ENCODE assay signal across 26 cellular contexts in the genomic region with DNA sequence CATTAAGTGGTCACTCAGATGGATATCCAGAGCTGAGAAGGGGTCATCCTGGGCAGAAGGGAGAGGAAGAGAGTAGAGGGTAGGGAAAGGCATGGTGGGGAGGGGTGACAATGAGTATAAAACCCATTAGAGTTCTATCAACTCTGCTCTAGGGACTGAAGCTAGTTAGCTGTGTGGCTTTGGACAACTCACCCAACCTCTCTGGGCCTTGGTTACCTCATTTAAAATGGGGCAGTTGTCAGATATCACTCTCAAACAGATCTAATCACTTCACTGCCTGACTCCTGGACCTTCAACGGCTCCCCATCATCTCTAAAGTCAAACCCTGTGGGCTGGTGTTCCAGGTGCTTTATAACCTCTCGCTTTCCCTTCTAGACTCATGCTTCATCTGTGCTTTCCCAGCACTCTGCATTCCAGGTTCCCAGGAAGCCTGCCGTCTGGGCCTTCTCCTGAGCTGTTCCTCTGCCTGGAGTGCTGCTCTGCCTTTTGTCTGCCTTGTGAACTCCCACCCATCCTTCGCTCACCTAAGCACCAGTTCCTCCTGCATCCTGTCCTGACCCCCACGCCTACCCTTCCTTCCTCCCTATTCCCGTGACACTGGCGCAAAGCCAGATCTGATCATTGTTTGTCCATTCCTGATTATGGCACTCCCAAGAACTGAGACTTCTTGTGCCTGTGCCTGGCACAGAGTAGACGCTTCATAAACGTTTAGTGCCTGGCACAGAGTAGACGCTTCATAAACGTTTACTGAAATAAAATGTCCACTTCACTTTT. TPM values are rescaled to one million over a fixed set of nuclear protein-coding genes. Genes with fewer than 3 reads are reported as not detected.
DNase-seq lines count a peak whose midpoint lies in the region; ATAC-seq and TF ChIP-seq lines count a peak whose summit lies in the region.
"Had no signal": no experiment of that assay in that cellular context is flagged by ENCODE, and none has a peak within 500 bp of the region (broad histone marks: within the 10 kb centered on the region; RNA-seq: fewer than 3 reads in every experiment).

No MANE protein-coding gene starts in this region.

- H3K9me3 ChIP-seq in transverse colon, result no peaks in the 10 kb centered on the region
- H3K9me3 ChIP-seq: ovary, thoracic aorta had no signal

- ATAC-seq in activated naive CD4-positive, alpha-beta T cell treated with anti-CD3 and anti-CD28 coated beads, Interleukin-2, amount 50 U/mL, for 72 hours, result no peak
- ATAC-seq in activated T-cell treated with anti-CD3 and anti-CD28 coated beads, Interleukin-2, amount 50 U/mL, for 72 hours (replicated peaks in 1 of 2), result no peak
- ATAC-seq: foreskin keratinocyte; sciatic nerve; stimulated activated memory B cell treated with anti-CD40 and anti-IgM and Interleukin-4, amounts not matched to agents 10 μg/mL and 1 μg/mL and 100 μg/mL, for 72 hours had no signal

- no peaks in the 10 kb centered on the region for H3K9me3 Mint-ChIP-seq in activated naive CD4-positive, alpha-beta T cell treated with anti-CD3 and anti-CD28 coated beads, Interleukin-2, amount 50 U/mL, for 24 hours
- no peaks in the 10 kb centered on the region for H3K9me3 Mint-ChIP-seq in activated naive CD4-positive, alpha-beta T cell treated with anti-CD3 and anti-CD28 coated beads, Interleukin-2, amount 50 U/mL, for 72 hours
- no peaks in the 10 kb centered on the region for H3K9me3 Mint-ChIP-seq in activated T-cell treated with anti-CD3 and anti-CD28 coated beads, Interleukin-2, amount 50 U/mL, for 72 hours
- H3K9me3 Mint-ChIP-seq: activated T-helper 2 cell treated with anti-CD3 and anti-CD28 coated beads, Interferon-gamma antibody, Interleukin-2, Interleukin-4, amounts not matched to agents 10 μg/mL and 5 μg/mL and 100 μg/mL, durations not matched to agents 14 hours and 24 hours and 36 hours; stimulated activated memory B cell treated with anti-CD40 and anti-IgM and Interleukin-4, amounts not matched to agents 10 μg/mL and 1 μg/mL and 100 μg/mL, for 72 hours had no signal

- TF ChIP-seq EP300 in transverse colon (IDR thresholded peaks at IDR 0.05; ENCODE audit: low read depth), result peak; percentile 64

- peak overlapping the region; percentile 10 to 48 (median 26) for H3K27ac ChIP-seq in transverse colon
- H3K27ac ChIP-seq: dorsolateral prefrontal cortex, epithelial cell of prostate, foreskin keratinocyte, GM23248, ovary, thoracic aorta had no signal

- in situ Hi-C loops in transverse colon (cut with MboI; ENCODE audit: low pct_ligation_motif_present in 1 of 4, low pct_unique_long_range_greater_than_20kb in 1 of 4, low sequenced_read_pairs in 3 of 4), result no loop called here

- no peak overlapping the region for H3K4me3 Mint-ChIP-seq in activated naive CD4-positive, alpha-beta T cell treated with anti-CD3 and anti-CD28 coated beads, Interleukin-2, amount 50 U/mL, for 24 hours
- no peak overlapping the region for H3K4me3 Mint-ChIP-seq in activated T-cell treated with anti-CD3 and anti-CD28 coated beads, Interleukin-2, amount 50 U/mL, for 72 hours
- H3K4me3 Mint-ChIP-seq: stimulated activated memory B cell treated with anti-CD40 and anti-IgM and Interleukin-4, amounts not matched to agents 10 μg/mL and 1 μg/mL and 100 μg/mL, for 72 hours had no signal

- peak; percentile 9 for TF ChIP-seq POLR2A in transverse colon (IDR thresholded peaks at IDR 0.05)

- no peak for TF ChIP-seq CTCF in transverse colon (IDR thresholded peaks at IDR 0.05)

- H3K36me3 ChIP-seq in transverse colon, result no peaks in the 10 kb centered on the region
- H3K36me3 ChIP-seq: ovary, thoracic aorta had no signal

- H3K4me1 Mint-ChIP-seq in activated naive CD4-positive, alpha-beta T cell treated with anti-CD3 and anti-CD28 coated beads, Interleukin-2, amount 50 U/mL, for 24 hours, result no peaks in the 10 kb centered on the region
- H3K4me1 Mint-ChIP-seq in activated T-cell treated with anti-CD3 and anti-CD28 coated beads, Interleukin-2, amount 50 U/mL, for 72 hours (ENCODE audit: low read depth), result no peaks in the 10 kb centered on the region

- H3K4me1 ChIP-seq in transverse colon, result peaks cover 0 to 29% (median 14%) of the 10 kb centered on the region in 4 donors
- H3K4me1 ChIP-seq: foreskin keratinocyte had no signal

- peak overlapping the region; percentile 59 for H3K27ac Mint-ChIP-seq in activated naive CD4-positive, alpha-beta T cell treated with anti-CD3 and anti-CD28 coated beads, Interleukin-2, amount 50 U/mL, for 24 hours
- no peak overlapping the region for H3K27ac Mint-ChIP-seq in activated naive CD4-positive, alpha-beta T cell treated with anti-CD3 and anti-CD28 coated beads, Interleukin-2, amount 50 U/mL, for 72 hours
- no peak overlapping the region for H3K27ac Mint-ChIP-seq in activated T-cell treated with anti-CD3 and anti-CD28 coated beads, Interleukin-2, amount 50 U/mL, for 72 hours
- H3K27ac Mint-ChIP-seq: activated T-helper 2 cell treated with anti-CD3 and anti-CD28 coated beads, Interferon-gamma antibody, Interleukin-2, Interleukin-4, amounts not matched to agents 10 μg/mL and 5 μg/mL and 100 μg/mL, durations not matched to agents 14 hours and 24 hours and 36 hours had no signal

- no peaks in the 10 kb centered on the region for H3K27me3 Mint-ChIP-seq in activated naive CD4-positive, alpha-beta T cell treated with anti-CD3 and anti-CD28 coated beads, Interleukin-2, amount 50 U/mL, for 24 hours
- H3K27me3 Mint-ChIP-seq in activated T-cell treated with anti-CD3 and anti-CD28 coated beads, Interleukin-2, amount 50 U/mL, for 72 hours (ENCODE audit: low read depth), result peaks cover 30% of the 10 kb centered on the region

- no peaks in the 10 kb centered on the region for H3K27me3 ChIP-seq in transverse colon
- H3K27me3 ChIP-seq: dorsolateral prefrontal cortex, ovary had no signal

- no peak for DNase-seq in activated naive CD4-positive, alpha-beta T cell treated with anti-CD3 and anti-CD28 coated beads, Interleukin-2, amount 50 U/mL, for 72 hours (ENCODE audit: low spot score in 2 of 2)
- DNase-seq in NCI-H69 (lab: John Stamatoyannopoulos, UW), result peak; percentile 82
- DNase-seq in lung microvascular endothelial cell (ENCODE audit: low read depth in 2 of 2), result peak; percentile 21 to 46
- DNase-seq in transverse colon, result peak; percentile 74
- no peak for DNase-seq in anterior cingulate cortex (lab: John Stamatoyannopoulos, UW)
- no peak for DNase-seq in dedifferentiated amniotic fluid mesenchymal stem cell (ENCODE audit: extremely low spot score)
- DNase-seq in activated T-cell treated with anti-CD3 and anti-CD28 coated beads, Interleukin-2, amount 50 U/mL, for 72 hours, result no peak
- DNase-seq: activated CD4-positive, alpha-beta T cell treated with anti-CD3 and anti-CD28 coated beads for 4 hours; DMS79 treated with DMSO at 0.1 percent for 48 hours; dorsolateral prefrontal cortex; foreskin keratinocyte; GM23248; hypothalamus; KG1; mammary epithelial cell; NCI-H2081 treated with DMSO at 0.1 percent for 48 hours; NCI-H526 treated with DMSO at 0.1 percent for 48 hours; OCI-M1; ovary; SHP77 treated with DMSO at 0.1 percent for 48 hours had no signal

- no peak overlapping the region for H3K4me3 ChIP-seq in transverse colon
- H3K4me3 ChIP-seq: dorsolateral prefrontal cortex, GM23248, ovary, thoracic aorta had no signal

- intact Hi-C loops in transverse colon (cut with DNase I; ENCODE audit: low total_unique reads), result no loop called here

- no peaks in the 10 kb centered on the region for H3K36me3 Mint-ChIP-seq in activated naive CD4-positive, alpha-beta T cell treated with anti-CD3 and anti-CD28 coated beads, Interleukin-2, amount 50 U/mL, for 24 hours
- H3K36me3 Mint-ChIP-seq in activated naive CD4-positive, alpha-beta T cell treated with anti-CD3 and anti-CD28 coated beads, Interleukin-2, amount 50 U/mL, for 72 hours, result no peaks in the 10 kb centered on the region
- H3K36me3 Mint-ChIP-seq in activated T-cell treated with anti-CD3 and anti-CD28 coated beads, Interleukin-2, amount 50 U/mL, for 72 hours (ENCODE audit: insufficient read depth in 2 of 2), result no peaks in the 10 kb centered on the region
- H3K36me3 Mint-ChIP-seq: stimulated activated memory B cell treated with anti-CD40 and anti-IgM and Interleukin-4, amounts not matched to agents 10 μg/mL and 1 μg/mL and 100 μg/mL, for 72 hours had no signal

- 33 to 43% methylated on average over 8 to 11 of the region's 11 CpGs for WGBS in transverse colon (ENCODE audit: low coverage in 1 of 2), 2 donors

RNA-seq across cellular contexts. Expression of a gene that starts 22.3 kb away (rescaled TPM):
- total RNA-seq in activated naive CD4-positive, alpha-beta T cell treated with anti-CD3 and anti-CD28 coated beads, Interleukin-2, amount 50 U/mL, for 72 hours, result under 1 TPM in 1 of 2 donors, not detected in 1; 0.43 TPM
- 0.22 and 0.40 TPM in 2 replicates for total RNA-seq in lung microvascular endothelial cell
- 100 to 1,000 TPM in 1 of 4 donors, 1 to 10 TPM in 2, not detected in 1; 1.3 to 135 (median 3.5) TPM for total RNA-seq in transverse colon
- total RNA-seq in activated T-cell treated with anti-CD3 and anti-CD28 coated beads, Interleukin-2, amount 50 U/mL, for 72 hours, result under 1 TPM in 1 of 2 donors, not detected in 1; 0.29 TPM
- total RNA-seq: GM23248, mammary epithelial cell had no signal

RNA-seq across cellular contexts. Expression of a gene that starts 59.2 kb away (rescaled TPM):
- total RNA-seq in activated naive CD4-positive, alpha-beta T cell treated with anti-CD3 and anti-CD28 coated beads, Interleukin-2, amount 50 U/mL, for 72 hours, result 1 to 10 TPM in 1 of 2 donors, under 1 TPM in 1; 0.54 to 2.7 TPM
- total RNA-seq in lung microvascular endothelial cell, result 0.20 and 0.87 TPM in 2 replicates
- total RNA-seq in transverse colon, result 10 to 100 TPM in 2 of 4 donors, 1 to 10 TPM in 2; 5.2 to 11.7 (median 9.4) TPM
- 1 to 10 TPM; 1.3 to 1.5 TPM for total RNA-seq in activated T-cell treated with anti-CD3 and anti-CD28 coated beads, Interleukin-2, amount 50 U/mL, for 72 hours

Comparison
In these comparisons a context has a peak if more than half of its experiments do, and no peak if none do; other contexts are left out.
1. DNase-seq: peak in NCI-H69 (single experiment), lung microvascular endothelial cell (2 of 2) and transverse colon (single experiment); none in activated naive CD4-positive, alpha-beta T cell treated with anti-CD3 and anti-CD28 coated beads, Interleukin-2, amount 50 U/mL, for 72 hours (0 of 2), anterior cingulate cortex (0 of 58), dedifferentiated amniotic fluid mesenchymal stem cell (single experiment) and activated T-cell treated with anti-CD3 and anti-CD28 coated beads, Interleukin-2, amount 50 U/mL, for 72 hours (0 of 2).